In the genomic region with DNA sequence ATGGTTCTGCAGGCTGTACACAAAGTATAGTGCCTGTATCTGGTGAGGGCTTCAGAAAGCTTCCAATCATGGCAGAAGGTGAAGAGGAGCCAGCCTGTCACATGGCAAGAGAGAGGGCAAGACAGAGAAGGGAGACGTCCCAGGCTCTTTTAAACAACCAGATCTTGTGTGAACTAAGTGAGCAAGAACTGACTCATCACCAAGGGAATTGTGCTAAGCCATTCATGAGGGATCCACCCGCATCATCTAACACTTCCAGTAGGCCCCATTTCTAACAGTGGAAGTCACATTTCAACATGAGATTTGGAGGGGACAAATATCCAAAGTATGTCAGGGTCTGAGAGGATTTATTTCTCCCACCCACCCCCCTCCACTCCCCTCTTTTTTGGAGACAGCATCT, we compare ENCODE assay signal across 18 cellular contexts. TPM values are rescaled to one million over a fixed set of nuclear protein-coding genes. Genes with fewer than 3 reads are reported as not detected.
DNase-seq lines count a peak whose midpoint lies in the region; FAIRE-seq and TF ChIP-seq lines count a peak whose summit lies in the region.
"Had no signal": no experiment of that assay in that cellular context is flagged by ENCODE, and none has a peak within 500 bp of the region (broad histone marks: within the 10 kb centered on the region; RNA-seq: fewer than 3 reads in every experiment).

No MANE protein-coding gene starts in this region.

- no peaks in the 10 kb centered on the region for H3K4me1 Mint-ChIP-seq in Calu3 (ENCODE audit: low read depth, unreplicated experiment)
- H3K4me1 Mint-ChIP-seq: stimulated activated naive B cell treated with anti-CD40 and anti-IgM and Interleukin-4, amounts not matched to agents 10 μg/mL and 1 μg/mL and 100 μg/mL, for 72 hours had no signal

- TF ChIP-seq CTCF in epithelial cell of esophagus (IDR thresholded peaks at IDR 0.05; ENCODE audit: insufficient read depth, low read depth, low read length, missing control alignments) = no peak
- TF ChIP-seq CTCF in lower leg skin (IDR thresholded peaks at IDR 0.05) = no peak
- TF ChIP-seq CTCF in adrenal gland (IDR thresholded peaks at IDR 0.05) = no peak
- no peak for TF ChIP-seq CTCF in Calu3 (IDR thresholded peaks at IDR 0.05; ENCODE audit: unreplicated experiment)

- no peaks in the 10 kb centered on the region for H3K9me3 ChIP-seq in MG63
- H3K9me3 ChIP-seq in small intestine (ENCODE audit: control insufficient read depth, low read depth) = no peaks in the 10 kb centered on the region
- H3K9me3 ChIP-seq in adrenal gland (replicated peaks in 1 of 3) = no peaks in the 10 kb centered on the region
- H3K9me3 ChIP-seq: BE2C, esophagus muscularis mucosa, neutrophil, uterus had no signal

- H3K27ac ChIP-seq in small intestine (ENCODE audit: low read depth in 1 of 2, low read length in 1 of 2) (no peak overlapping the region), adrenal gland (no peak overlapping the region)
- H3K27ac ChIP-seq: neutrophil, uterus had no signal

- no peaks in the 10 kb centered on the region for H3K9me3 Mint-ChIP-seq in Calu3 (ENCODE audit: low read depth, unreplicated experiment)
- H3K9me3 Mint-ChIP-seq: activated T-helper 1 cell treated with anti-CD3 and anti-CD28 coated beads, Interleukin-12 subunit alpha, Interleukin-12 subunit beta, Interleukin-2, Interleukin-4 antibody, amounts not matched to agents 30 ng/mL and 10 ng/mL and 1 ng/mL, durations not matched to agents 14 hours and 24 hours and 36 hours; stimulated activated naive B cell treated with anti-CD40 and anti-IgM and Interleukin-4, amounts not matched to agents 10 μg/mL and 1 μg/mL and 100 μg/mL, for 72 hours had no signal

- BruUV-seq in Calu3 (replicated peaks; lab: Mats Ljungman, UMichigan) = no TSS peak

- DNase-seq in AG20443 (ENCODE audit: low spot score) (peak; percentile 57), MG63 (peak; percentile 7), epithelial cell of esophagus (ENCODE audit: low read depth) (peak; percentile 42), lower leg skin (ENCODE audit: low spot score in 2 of 2) (peak; percentile 18 to 70), small intestine (no peak), NCI-H2107 treated with DMSO at 0.1 percent for 48 hours (lab: John Stamatoyannopoulos, UW; ENCODE audit: unreplicated experiment) (no peak), adrenal gland (no peak), Calu3 (no peak)
- DNase-seq: activated CD4-positive, alpha-beta T cell treated with anti-CD3 and anti-CD28 coated beads, Interleukin-2, amount 50 U/mL, for 4 hours; BE2C; cortex of kidney; DMS153; SIG-M5; stimulated activated naive B cell treated with anti-CD40 and anti-IgM and Interleukin-4, amounts not matched to agents 10 μg/mL and 1 μg/mL and 100 μg/mL, for 72 hours; uterus had no signal

- H3K27ac Mint-ChIP-seq in Calu3 (ENCODE audit: unreplicated experiment) = no peak overlapping the region
- H3K27ac Mint-ChIP-seq: activated T-helper 1 cell treated with anti-CD3 and anti-CD28 coated beads, Interleukin-12 subunit alpha, Interleukin-12 subunit beta, Interleukin-2, Interleukin-4 antibody, amounts not matched to agents 30 ng/mL and 10 ng/mL and 1 ng/mL, durations not matched to agents 14 hours and 24 hours and 36 hours; stimulated activated naive B cell treated with anti-CD40 and anti-IgM and Interleukin-4, amounts not matched to agents 10 μg/mL and 1 μg/mL and 100 μg/mL, for 72 hours had no signal

- no peaks in the 10 kb centered on the region for H3K36me3 Mint-ChIP-seq in Calu3 (ENCODE audit: insufficient read depth, unreplicated experiment)
- H3K36me3 Mint-ChIP-seq: stimulated activated naive B cell treated with anti-CD40 and anti-IgM and Interleukin-4, amounts not matched to agents 10 μg/mL and 1 μg/mL and 100 μg/mL, for 72 hours had no signal

- H3K4me3 ChIP-seq in MG63 (no peak overlapping the region), epithelial cell of esophagus (ENCODE audit: low read length) (no peak overlapping the region), lower leg skin (ENCODE audit: low read depth, poor library complexity, severe bottlenecking) (no peak overlapping the region), small intestine (ENCODE audit: low read depth in 1 of 2, low read length in 2 of 2) (no peak overlapping the region), adrenal gland (no peak overlapping the region)
- H3K4me3 ChIP-seq: esophagus muscularis mucosa, uterus had no signal

- H3K4me1 ChIP-seq in small intestine (ENCODE audit: control insufficient read depth in 2 of 2, insufficient read depth in 1 of 2, low read depth in 1 of 2, low read length in 1 of 2) (no peaks in the 10 kb centered on the region), adrenal gland (replicated peaks in 1 of 2) (no peaks in the 10 kb centered on the region)
- H3K4me1 ChIP-seq: BE2C, uterus had no signal

- intact Hi-C loops in lower leg skin (cut with DNase I; ENCODE audit: low total_unique reads) (no loop called here), adrenal gland (cut with DNase I) (no loop called here), Calu3 (cut with micrococcal nuclease; ENCODE audit: unreplicated experiment) (no loop called here)

- TF ChIP-seq POLR2A in lower leg skin (IDR thresholded peaks at IDR 0.05) (no peak), adrenal gland (IDR thresholded peaks at IDR 0.05) (no peak)

- H3K27me3 Mint-ChIP-seq in Calu3 (ENCODE audit: unreplicated experiment) = no peaks in the 10 kb centered on the region
- H3K27me3 Mint-ChIP-seq: stimulated activated naive B cell treated with anti-CD40 and anti-IgM and Interleukin-4, amounts not matched to agents 10 μg/mL and 1 μg/mL and 100 μg/mL, for 72 hours had no signal

- no peak overlapping the region for H3K4me3 Mint-ChIP-seq in Calu3 (ENCODE audit: low read depth, unreplicated experiment)
- H3K4me3 Mint-ChIP-seq: activated T-helper 1 cell treated with anti-CD3 and anti-CD28 coated beads, Interleukin-12 subunit alpha, Interleukin-12 subunit beta, Interleukin-2, Interleukin-4 antibody, amounts not matched to agents 30 ng/mL and 10 ng/mL and 1 ng/mL, durations not matched to agents 14 hours and 24 hours and 36 hours; stimulated activated naive B cell treated with anti-CD40 and anti-IgM and Interleukin-4, amounts not matched to agents 10 μg/mL and 1 μg/mL and 100 μg/mL, for 72 hours had no signal

- H3K36me3 ChIP-seq in MG63 = no peaks in the 10 kb centered on the region
- no peaks in the 10 kb centered on the region for H3K36me3 ChIP-seq in small intestine (ENCODE audit: control insufficient read depth in 2 of 2, insufficient read depth in 2 of 2, low read length in 2 of 2)
- no peaks in the 10 kb centered on the region for H3K36me3 ChIP-seq in adrenal gland (replicated peaks in 1 of 2)
- H3K36me3 ChIP-seq: BE2C, esophagus muscularis mucosa, neutrophil, uterus had no signal

- no peak for FAIRE-seq in small intestine (lab: Jason Lieb, UNC)

- H3K27me3 ChIP-seq in MG63 (no peaks in the 10 kb centered on the region), small intestine (ENCODE audit: control insufficient read depth in 2 of 2, insufficient read depth in 2 of 2, low read length in 2 of 2) (no peaks in the 10 kb centered on the region), adrenal gland (no peaks in the 10 kb centered on the region)
- H3K27me3 ChIP-seq: BE2C, esophagus muscularis mucosa, neutrophil, uterus had no signal

- 29 to 38% methylated on average over 2 of the region's 2 CpGs for WGBS in lower leg skin, 2 donors
- 58 to 68% (median 63%) methylated on average over 2 of the region's 2 CpGs for WGBS in small intestine, 3 donors
- WGBS in adrenal gland, 4 donors = 44 to 67% (median 62%) methylated on average over 2 of the region's 2 CpGs

- CTCF ChIA-PET in Calu3 (lab: Charles Lee) = no interaction called here

RNA-seq across cellular contexts. Expression of a gene that starts 56.2 kb away (rescaled TPM):
- 32.8 and 58.4 TPM in 2 replicates for total RNA-seq in MG63 (2014; rRNA removed; shearing (Covaris generic); ENCODE audit: low replicate concordance)
- total RNA-seq in lower leg skin (100 to 1,000 TPM in 1 of 4 donors, 10 to 100 TPM in 3; 44.3 to 107 (median 62.0) TPM), adrenal gland (100 to 1,000 TPM in 2 of 8 donors, 10 to 100 TPM in 6; 69.3 to 102 (median 74.0) TPM), Calu3 (2022) (39.8 and 43.3 TPM in 2 replicates)
- polyA plus RNA-seq in small intestine (10 to 100 TPM; 30.0 to 39.4 (median 35.8) TPM), adrenal gland (100 to 1,000 TPM in 1 of 3 donors, 10 to 100 TPM in 2; 55.5 to 136 (median 72.7) TPM)

Comparison
In these comparisons a context has a peak if more than half of its experiments do, and no peak if none do; other contexts are left out.
1. DNase-seq: peak in AG20443 (single experiment), MG63 (single experiment), epithelial cell of esophagus (single experiment) and lower leg skin (2 of 2); none in small intestine (single experiment), NCI-H2107 treated with DMSO at 0.1 percent for 48 hours (single experiment), adrenal gland (0 of 7) and Calu3 (single experiment).